In genomic region chr4:37073226-37073840, GRCh38 we compare ENCODE assay signal across 22 cellular contexts.
DNase-seq lines count a peak whose midpoint lies in the region; TF ChIP-seq lines count a peak whose summit lies in the region.
"Had no signal": no experiment of that assay in that cellular context is flagged by ENCODE, and none has a peak within 500 bp of the region (broad histone marks: within the 10 kb centered on the region; RNA-seq: fewer than 3 reads in every experiment).

No MANE protein-coding gene starts in this region.

- peak overlapping the region; percentile 93 for H2AFZ ChIP-seq in SK-N-SH (ENCODE audit: low read depth)

- POLR2A ChIA-PET in A673 (lab: Charles Lee; ENCODE audit: low non-redundant PET) (no interaction called here), SK-N-SH (lab: Yijun Ruan, JAX) (no interaction called here)

- intact Hi-C loops in A673 (cut with micrococcal nuclease; ENCODE audit: unreplicated experiment): no loop called here
- intact Hi-C loops in esophagus squamous epithelium (cut with DNase I): no loop called here

- peak overlapping the region; percentile 69 for H3K4me2 ChIP-seq in SK-N-SH

- TF ChIP-seq POLR2A in esophagus squamous epithelium (IDR thresholded peaks at IDR 0.05): no peak

- DNase-seq in A673 (ENCODE audit: low spot score): peak; percentile 0
- DNase-seq in ELR (ENCODE audit: low read depth): peak; percentile 0
- DNase-seq in NCI-H1436 (lab: John Stamatoyannopoulos, UW): peak; percentile 1
- peak; percentile 26 for DNase-seq in SK-N-SH
- DNase-seq in HCEC 1CT: no peak
- no peak for DNase-seq in activated T-cell treated with anti-CD3 and anti-CD28 coated beads, Interleukin-2, amount 50 U/mL, for 24 hours
- no peak for DNase-seq in esophagus squamous epithelium (lab: John Stamatoyannopoulos, UW)
- DNase-seq in AG20443 (ENCODE audit: low spot score): no peak
- DNase-seq: activated CD4-positive, alpha-beta T cell treated with anti-CD3 and anti-CD28 coated beads, Interleukin-2, amount 50 U/mL, for 1 hour; activated gamma-delta T cell treated with Interleukin-2 at 50 U/mL for 16 hours; EL; KBM-7; NCI-H1092; NCI-H2171 treated with DMSO at 0.1 percent for 48 hours; NCI-H82; nucleus accumbens; SW 1271 had no signal

- no peaks in the 10 kb centered on the region for H3K36me3 ChIP-seq in A673 (ENCODE audit: insufficient read depth, low read length, poor library complexity, severe bottlenecking)
- no peaks in the 10 kb centered on the region for H3K36me3 ChIP-seq in SK-N-SH (replicated peaks in 1 of 2; ENCODE audit: control insufficient read depth in 1 of 2, insufficient read depth in 2 of 2, low read length in 1 of 2)
- H3K36me3 ChIP-seq in esophagus squamous epithelium: no peaks in the 10 kb centered on the region
- H3K36me3 ChIP-seq: HAP-1 had no signal

- no peaks in the 10 kb centered on the region for H3F3A ChIP-seq in SK-N-SH (replicated peaks; ENCODE audit: insufficient read depth)

- no peak overlapping the region for H3K4me3 ChIP-seq in A673 (ENCODE audit: low read depth, low read length, poor library complexity, severe bottlenecking)
- peak overlapping the region; percentile 63 to 67 for H3K4me3 ChIP-seq in SK-N-SH (ENCODE audit: low read depth in 2 of 2, low read length in 1 of 2)
- H3K4me3 ChIP-seq in esophagus squamous epithelium: no peak overlapping the region
- H3K4me3 ChIP-seq: HAP-1, lung had no signal

- no peaks in the 10 kb centered on the region for H3K79me2 ChIP-seq in SK-N-SH (ENCODE audit: insufficient read depth)

- H3K4me1 ChIP-seq in A673 (ENCODE audit: insufficient read depth, low read length, poor library complexity, severe bottlenecking) (no peaks in the 10 kb centered on the region), SK-N-SH (ENCODE audit: control insufficient read depth in 1 of 2, insufficient read depth in 2 of 2, low read depth in 1 of 2, low read length in 1 of 2) (no peaks in the 10 kb centered on the region), esophagus squamous epithelium (no peaks in the 10 kb centered on the region)
- H3K4me1 ChIP-seq: HAP-1 had no signal

- BruUV-seq in A673 (replicated peaks; lab: Mats Ljungman, UMichigan): no TSS peak

- H3K27me3 ChIP-seq in A673 (replicated peaks; ENCODE audit: insufficient read depth, low read depth, low read length, poor library complexity): no peaks in the 10 kb centered on the region
- no peaks in the 10 kb centered on the region for H3K27me3 ChIP-seq in SK-N-SH (ENCODE audit: insufficient read depth)
- no peaks in the 10 kb centered on the region for H3K27me3 ChIP-seq in esophagus squamous epithelium

- H3K9ac ChIP-seq in SK-N-SH: peak overlapping the region; percentile 59

- H3K27me3 Mint-ChIP-seq in activated T-cell treated with anti-CD3 and anti-CD28 coated beads, Interleukin-2, amount 50 U/mL, for 24 hours: no peaks in the 10 kb centered on the region
- H3K27me3 Mint-ChIP-seq: dendritic cell treated with granulocyte-macrophage colony-stimulating factor and Interleukin-4, amounts not matched to agents 40 ng/mL and 50 ng/mL, for 4 days had no signal

- TF ChIP-seq EP300 in SK-N-SH (IDR thresholded peaks at IDR 0.05; ENCODE audit: borderline replicate concordance in 1 of 2, low read depth in 1 of 2, low read length in 1 of 2): no peak

- TF ChIP-seq RAD21 in SK-N-SH (IDR thresholded peaks at IDR 0.05; ENCODE audit: low read length): no peak

- H3K9me3 ChIP-seq in A673 (ENCODE audit: low read depth, low read length, poor library complexity, severe bottlenecking): no peaks in the 10 kb centered on the region
- H3K9me3 ChIP-seq in SK-N-SH: no peaks in the 10 kb centered on the region
- no peaks in the 10 kb centered on the region for H3K9me3 ChIP-seq in esophagus squamous epithelium
- H3K9me3 ChIP-seq: HAP-1 had no signal

- WGBS in SK-N-SH (ENCODE audit: low lambda C conversion rate): 20% methylated on average over 10 of the region's 10 CpGs
- WGBS in esophagus squamous epithelium, 2 donors: 87 to 93% methylated on average over 9 to 10 of the region's 10 CpGs

- H3K27ac ChIP-seq in A673 (ENCODE audit: low read depth, low read length, poor library complexity, severe bottlenecking) (no peak overlapping the region), SK-N-SH (ENCODE audit: low read depth in 2 of 2, low read length in 1 of 2) (peak overlapping the region in 1 of 2 experiments; percentile 34; a peak in 2 of 4 replicates), esophagus squamous epithelium (no peak overlapping the region)
- H3K27ac ChIP-seq: HL-60, RWPE1 had no signal

- CTCF ChIA-PET in A673 (lab: Charles Lee): no interaction called here
- CTCF ChIA-PET in SK-N-SH (lab: Yijun Ruan, JAX): no interaction called here

- no peak overlapping the region for H3K4me3 Mint-ChIP-seq in activated T-cell treated with anti-CD3 and anti-CD28 coated beads, Interleukin-2, amount 50 U/mL, for 24 hours
- H3K4me3 Mint-ChIP-seq: dendritic cell treated with granulocyte-macrophage colony-stimulating factor and Interleukin-4, amounts not matched to agents 40 ng/mL and 50 ng/mL, for 4 days had no signal

- H3K36me3 Mint-ChIP-seq in activated T-cell treated with anti-CD3 and anti-CD28 coated beads, Interleukin-2, amount 50 U/mL, for 24 hours (ENCODE audit: low read depth): no peaks in the 10 kb centered on the region

- H3K4me1 Mint-ChIP-seq in activated T-cell treated with anti-CD3 and anti-CD28 coated beads, Interleukin-2, amount 50 U/mL, for 24 hours (ENCODE audit: low read depth): peaks cover 7% of the 10 kb centered on the region

- H3K9me3 Mint-ChIP-seq in activated T-cell treated with anti-CD3 and anti-CD28 coated beads, Interleukin-2, amount 50 U/mL, for 24 hours: peaks cover 2% of the 10 kb centered on the region

- no peaks in the 10 kb centered on the region for H4K20me1 ChIP-seq in SK-N-SH (ENCODE audit: insufficient read depth)

- H3K27ac Mint-ChIP-seq in activated T-cell treated with anti-CD3 and anti-CD28 coated beads, Interleukin-2, amount 50 U/mL, for 24 hours: no peak overlapping the region
- H3K27ac Mint-ChIP-seq: dendritic cell treated with granulocyte-macrophage colony-stimulating factor and Interleukin-4, amounts not matched to agents 40 ng/mL and 50 ng/mL, for 4 days had no signal

- no peak for TF ChIP-seq CTCF in A673 (conservative IDR thresholded peaks at IDR 0.05; ENCODE audit: low read depth, low read length)
- no peak for TF ChIP-seq CTCF in SK-N-SH (IDR thresholded peaks at IDR 0.05)
- TF ChIP-seq CTCF in esophagus squamous epithelium (IDR thresholded peaks at IDR 0.05): no peak

- H3K9me2 ChIP-seq in SK-N-SH: no peaks in the 10 kb centered on the region

TF ChIP-seq in SK-N-SH, 30 proteins besides CTCF, POLR2A, EP300 and RAD21 (continues in another document):
- TF ChIP-seq RCOR1 (IDR thresholded peaks at IDR 0.05; ENCODE audit: low read length): no peak
- no peak for TF ChIP-seq MEF2A (IDR thresholded peaks at IDR 0.05; ENCODE audit: borderline replicate concordance, low read depth)
- TF ChIP-seq RFX5 (IDR thresholded peaks at IDR 0.05; ENCODE audit: low read length): peak; percentile 46; the same call in 1 of the 2 replicates
- TF ChIP-seq USF1 (IDR thresholded peaks at IDR 0.05; ENCODE audit: borderline replicate concordance, low read depth): no peak
- TF ChIP-seq GABPA (IDR thresholded peaks at IDR 0.05; ENCODE audit: low read depth): no peak
- no peak for TF ChIP-seq TEAD4 (IDR thresholded peaks at IDR 0.05; ENCODE audit: borderline replicate concordance, insufficient read depth)
- TF ChIP-seq MAX (IDR thresholded peaks at IDR 0.05; ENCODE audit: low read depth): no peak
- TF ChIP-seq EZH2phosphoT487 (IDR thresholded peaks at IDR 0.05; ENCODE audit: borderline replicate concordance, low read depth): no peak
- no peak for TF ChIP-seq SIN3A (IDR thresholded peaks at IDR 0.05; ENCODE audit: borderline replicate concordance, low read depth, low read length)
- TF ChIP-seq TAF1 (IDR thresholded peaks at IDR 0.05; ENCODE audit: borderline replicate concordance, low read depth, low read length): no peak; the same call in 1 of the 2 replicates
- 0 out of 2 replicates have a peak, but pooled peaks have one; percentile 20 for TF ChIP-seq JUND (IDR thresholded peaks at IDR 0.05)
- no peak for TF ChIP-seq CHD2 (IDR thresholded peaks at IDR 0.05; ENCODE audit: low read length, partially characterized antibody)
- TF ChIP-seq RXRA (IDR thresholded peaks at IDR 0.05; ENCODE audit: borderline replicate concordance, low read depth): no peak
- TF ChIP-seq MXI1 (IDR thresholded peaks at IDR 0.05; ENCODE audit: low read depth, low read length): no peak
- no peak for TF ChIP-seq FOXJ3 (CRISPR knock-in tag; IDR thresholded peaks at IDR 0.05)
- no peak for TF ChIP-seq IRF3 (IDR thresholded peaks at IDR 0.05; ENCODE audit: low read depth, low read length)
- TF ChIP-seq USF2 (IDR thresholded peaks at IDR 0.05; ENCODE audit: borderline replicate concordance, low read depth, low read length): no peak

Comparison
In these comparisons a context has a peak if more than half of its experiments do, and no peak if none do; other contexts are left out.
1. DNase-seq: peak in A673 (single experiment), ELR (single experiment), NCI-H1436 (single experiment) and SK-N-SH (single experiment); none in HCEC 1CT (single experiment), activated T-cell treated with anti-CD3 and anti-CD28 coated beads, Interleukin-2, amount 50 U/mL, for 24 hours (single experiment), esophagus squamous epithelium (single experiment) and AG20443 (single experiment).
2. H3K4me3 ChIP-seq: peak in SK-N-SH (2 of 2); none in A673 (single experiment) and esophagus squamous epithelium (0 of 4).